Comparison of ENCODE assay signal across 8 cellular contexts in genomic region chr19:55648657-55649578, GRCh38. TPM values are rescaled to one million over a fixed set of nuclear protein-coding genes. Genes with fewer than 3 reads are reported as not detected.
A peak's percentile ranks its signal among the peaks of the same experiment; 100 is the strongest.
DNase-seq lines count a peak whose midpoint lies in the region; ATAC-seq and TF ChIP-seq lines count a peak whose summit lies in the region.

No MANE protein-coding gene starts in this region.

- no peaks in the 10 kb centered on the region for H3K27me3 ChIP-seq in mesendoderm (ENCODE audit: insufficient read depth, low read length, poor library complexity)
- no peaks in the 10 kb centered on the region for H3K27me3 ChIP-seq in upper lobe of right lung

- ATAC-seq in Right ventricle myocardium superior (ENCODE audit: poor library complexity) (no peak), left cardiac atrium (no peak), upper lobe of right lung (no peak)

- no TSS peak for BruUV-seq in MCF 10A (replicated peaks; lab: Mats Ljungman, UMichigan)

- H3K9ac ChIP-seq in mesendoderm (ENCODE audit: low read length) = peak overlapping the region; percentile 95

- no peak overlapping the region for H3K27ac ChIP-seq in mesendoderm (ENCODE audit: low read depth, low read length)
- H3K27ac ChIP-seq in upper lobe of right lung = peak overlapping the region; percentile 64

- H3K4me1 ChIP-seq in mesendoderm (ENCODE audit: control insufficient read depth, low read depth, low read length) (no peaks in the 10 kb centered on the region), upper lobe of right lung (peaks cover 29% of the 10 kb centered on the region)

- H2AK5ac ChIP-seq in mesendoderm (ENCODE audit: low read length) = no peak overlapping the region

- peaks cover 8% of the 10 kb centered on the region for H3K79me1 ChIP-seq in mesendoderm (ENCODE audit: low read length)

- no peak overlapping the region for H2BK120ac ChIP-seq in mesendoderm (ENCODE audit: low read depth, low read length)

- peaks cover 5% of the 10 kb centered on the region for H3K4me1 Mint-ChIP-seq in MCF 10A (ENCODE audit: insufficient read depth, unreplicated experiment)

- intact Hi-C loops in Right ventricle myocardium superior (cut with DNase I) (no loop called here), left cardiac atrium (cut with DNase I) (no loop called here), MCF 10A (cut with micrococcal nuclease) (no loop called here), upper lobe of right lung (cut with DNase I) (no loop called here)

- H3K36me3 ChIP-seq in mesendoderm (ENCODE audit: control insufficient read depth, insufficient read depth, low read length) = peaks cover 7% of the 10 kb centered on the region
- H3K36me3 ChIP-seq in upper lobe of right lung = peaks cover 13% of the 10 kb centered on the region

- no peak overlapping the region for H2BK15ac ChIP-seq in mesendoderm (replicated peaks; ENCODE audit: low read depth)

- H3K18ac ChIP-seq in mesendoderm (ENCODE audit: low read length) = no peak overlapping the region

- no peak overlapping the region for H3K23ac ChIP-seq in mesendoderm (ENCODE audit: low read length)

- no peaks in the 10 kb centered on the region for H3K9me3 Mint-ChIP-seq in MCF 10A (ENCODE audit: unreplicated experiment)

- no peaks in the 10 kb centered on the region for H3K9me3 ChIP-seq in upper lobe of right lung

- WGBS in mesendoderm (ENCODE audit: extremely low coverage, insufficient coverage, low lambda C conversion rate) = no CpG with 5 or more reads among the region's 34 CpGs

- POLR2A ChIA-PET in MCF 10A (lab: Yijun Ruan, JAX) = interaction anchor here (0.9 to 1.1 kb wide), 2 partner anchors 13 to 27 kb away, joined by 3 read pairs; no protein-coding TSS in a partner anchor

- peaks cover 43% of the 10 kb centered on the region for H3K36me3 Mint-ChIP-seq in MCF 10A (ENCODE audit: insufficient read depth, unreplicated experiment)

- no peak overlapping the region for H2BK5ac ChIP-seq in mesendoderm (ENCODE audit: low read length)

- TF ChIP-seq CTCF in MCF 10A (IDR thresholded peaks at IDR 0.05; ENCODE audit: unreplicated experiment) = no peak
- no peak for TF ChIP-seq CTCF in upper lobe of right lung (IDR thresholded peaks at IDR 0.05)

- H3K4me2 ChIP-seq in mesendoderm (ENCODE audit: low read length) = peak overlapping the region; percentile 43

- no peak overlapping the region for H4K8ac ChIP-seq in mesendoderm (ENCODE audit: low read depth, low read length)

- H3K4me3 Mint-ChIP-seq in MCF 10A (ENCODE audit: unreplicated experiment) = peak overlapping the region; percentile 60

- no peak overlapping the region for H3K27ac Mint-ChIP-seq in MCF 10A (ENCODE audit: low read depth, unreplicated experiment)

- DNase-seq in Right ventricle myocardium superior = peak; percentile 41
- no peak for DNase-seq in left cardiac atrium
- DNase-seq in MCF 10A (ENCODE audit: unreplicated experiment) = no peak
- DNase-seq in mesendoderm = no peak
- no peak for DNase-seq in upper lobe of right lung
- DNase-seq in NCI-H510A (lab: John Stamatoyannopoulos, UW) = no peak
- DNase-seq in NCI-H69 (lab: John Stamatoyannopoulos, UW) = no peak
- DNase-seq in middle frontal gyrus (ENCODE audit: extremely low spot score, low spot score) = no peak

- H4K5ac ChIP-seq in mesendoderm (ENCODE audit: low read length) = no peak overlapping the region

- peak overlapping the region; percentile 95 for H3K56ac ChIP-seq in mesendoderm (ENCODE audit: low read length)

- no peak overlapping the region for H3K4ac ChIP-seq in mesendoderm (ENCODE audit: low read depth, low read length)

- H3K4me3 ChIP-seq in mesendoderm (ENCODE audit: low read length) = peak overlapping the region; percentile 75
- H3K4me3 ChIP-seq in upper lobe of right lung = peak overlapping the region; percentile 75

- H3K79me2 ChIP-seq in mesendoderm (ENCODE audit: control insufficient read depth, insufficient read depth, low read length) = peaks cover 18% of the 10 kb centered on the region

- CTCF ChIA-PET in MCF 10A (lab: Yijun Ruan, JAX) = interaction anchor here (0.6 to 1.3 kb wide), 7 partner anchors 10 to 1178 kb away, joined by 3 to 5 read pairs (median 4); no protein-coding TSS in a partner anchor

- H3K27me3 Mint-ChIP-seq in MCF 10A (ENCODE audit: insufficient read depth, unreplicated experiment) = no peaks in the 10 kb centered on the region

RNA-seq across cellular contexts. Expression of gene CCDC106, which starts 0.9 kb away (rescaled TPM):
- total RNA-seq in Right ventricle myocardium superior = 20.5 TPM
- 10 to 100 TPM; 17.4 to 19.4 TPM for total RNA-seq in left cardiac atrium
- total RNA-seq in MCF 10A (2022) = 2.3 and 2.5 TPM in 2 replicates
- polyA plus RNA-seq in mesendoderm (2013, experiment 1 of 2) = 7.9 TPM
- polyA plus RNA-seq in mesendoderm (2013, experiment 2 of 2) = 7.9 TPM
- total RNA-seq in upper lobe of right lung = 11.1 TPM

RNA-seq across cellular contexts. Expression of gene ZNF581, which starts 5.5 kb away (rescaled TPM):
- total RNA-seq in Right ventricle myocardium superior (7.1 TPM), left cardiac atrium (1 to 10 TPM; 8.4 to 8.6 TPM), MCF 10A (2022) (22.3 and 25.7 TPM in 2 replicates), upper lobe of right lung (16.4 TPM)
- polyA plus RNA-seq in mesendoderm (2013, experiment 1 of 2) = 34.8 TPM
- 34.8 TPM for polyA plus RNA-seq in mesendoderm (2013, experiment 2 of 2)

RNA-seq across cellular contexts. Expression of gene U2AF2, which starts 5.9 kb away (rescaled TPM):
- total RNA-seq in Right ventricle myocardium superior = 75.1 TPM
- 10 to 100 TPM; 82.4 to 87.5 TPM for total RNA-seq in left cardiac atrium
- 220 and 280 TPM in 2 replicates for total RNA-seq in MCF 10A (2022)
- polyA plus RNA-seq in mesendoderm (2013, experiment 1 of 2) = 204 TPM
- 201 TPM for polyA plus RNA-seq in mesendoderm (2013, experiment 2 of 2)
- total RNA-seq in upper lobe of right lung = 142 TPM

RNA-seq across cellular contexts. Expression of gene ZNF580, which starts 8.1 kb away (rescaled TPM):
- total RNA-seq in Right ventricle myocardium superior (11.9 TPM), left cardiac atrium (10 to 100 TPM; 17.7 to 27.7 TPM), MCF 10A (2022) (38.9 and 44.9 TPM in 2 replicates), upper lobe of right lung (30.7 TPM)
- 12.1 TPM for polyA plus RNA-seq in mesendoderm (2013, experiment 1 of 2)
- polyA plus RNA-seq in mesendoderm (2013, experiment 2 of 2) = 13.5 TPM

RNA-seq across cellular contexts. Expression of gene ZNF784, which starts 24.6 kb away (rescaled TPM):
- 11.7 TPM for total RNA-seq in Right ventricle myocardium superior
- 10 to 100 TPM; 11.1 to 11.7 TPM for total RNA-seq in left cardiac atrium
- total RNA-seq in MCF 10A (2022) = 2.7 and 3.1 TPM in 2 replicates
- polyA plus RNA-seq in mesendoderm (2013, experiment 1 of 2) = 3.9 TPM
- 4.4 TPM for polyA plus RNA-seq in mesendoderm (2013, experiment 2 of 2)
- total RNA-seq in upper lobe of right lung = 9.7 TPM
